Comparison of ENCODE assay signal across 17 cellular contexts in genomic region chr14:37329189-37330001, GRCh38.
DNase-seq lines count a peak whose midpoint lies in the region; ATAC-seq and TF ChIP-seq lines count a peak whose summit lies in the region.
"Had no signal": no experiment of that assay in that cellular context is flagged by ENCODE, and none has a peak within 500 bp of the region (broad histone marks: within the 10 kb centered on the region; RNA-seq: fewer than 3 reads in every experiment).

No MANE protein-coding gene starts in this region.

- H3K9me3 Mint-ChIP-seq in activated CD4-positive, alpha-beta T cell treated with anti-CD3 and anti-CD28 coated beads for 36 hours (ENCODE audit: low read depth), result peaks cover 4% of the 10 kb centered on the region
- H3K9me3 Mint-ChIP-seq in osteocyte (ENCODE audit: unreplicated experiment), result peaks cover 12% of the 10 kb centered on the region

- TF ChIP-seq CTCF in epithelial cell of proximal tubule (conservative IDR thresholded peaks at IDR 0.05; ENCODE audit: low read depth, low read length), result no peak
- TF ChIP-seq CTCF in osteocyte (IDR thresholded peaks at IDR 0.05), result no peak

- H3K4me3 Mint-ChIP-seq in activated CD4-positive, alpha-beta T cell treated with anti-CD3 and anti-CD28 coated beads for 36 hours, result no peak overlapping the region
- H3K4me3 Mint-ChIP-seq in osteocyte (ENCODE audit: unreplicated experiment), result no peak overlapping the region
- H3K4me3 Mint-ChIP-seq: CD8-positive, alpha-beta T cell had no signal

- no peak overlapping the region for H3K27ac Mint-ChIP-seq in activated CD4-positive, alpha-beta T cell treated with anti-CD3 and anti-CD28 coated beads for 36 hours
- no peak overlapping the region for H3K27ac Mint-ChIP-seq in osteocyte (ENCODE audit: unreplicated experiment)
- H3K27ac Mint-ChIP-seq: CD8-positive, alpha-beta T cell had no signal

- H3K4me3 ChIP-seq in epithelial cell of proximal tubule (ENCODE audit: low read depth, low read length), result no peak overlapping the region
- H3K4me3 ChIP-seq: BLaER1, SJSA1 had no signal

- DNase-seq in HT-29 (ENCODE audit: low spot score) (peak; percentile 71), epithelial cell of proximal tubule (ENCODE audit: low read depth) (peak; percentile 13), left lobe of liver (ENCODE audit: low spot score) (no peak), osteocyte (ENCODE audit: extremely low spot score, unreplicated experiment) (no peak)
- DNase-seq in activated CD4-positive, alpha-beta T cell treated with anti-CD3 and anti-CD28 coated beads for 36 hours, result no peak
- no peak for DNase-seq in activated CD4-positive, alpha-beta T cell treated with anti-CD3 and anti-CD28 coated beads for 1 hour
- no peak for DNase-seq in stimulated activated CD4-positive, alpha-beta T cell treated with anti-CD3 and anti-CD28 coated beads, Interleukin-2, amount 100 ng/mL, for 48 hours
- DNase-seq: CD8-positive, alpha-beta T cell; GF-D8; GOT3; KG1; NCI-H1048; NCI-H1436 treated with DMSO at 0.1 percent for 48 hours; NCI-H2029 treated with DMSO at 0.1 percent for 48 hours; NCI-H774 had no signal

- CTCF ChIA-PET in activated CD4-positive, alpha-beta T cell treated with anti-CD3 and anti-CD28 coated beads for 36 hours (lab: Charles Lee), result interaction anchor here (0.7 kb wide), 1 partner anchor 1624 kb away, joined by 3 read pairs; no protein-coding TSS in a partner anchor

- no peaks in the 10 kb centered on the region for H3K4me1 Mint-ChIP-seq in activated CD4-positive, alpha-beta T cell treated with anti-CD3 and anti-CD28 coated beads for 36 hours
- H3K4me1 Mint-ChIP-seq in osteocyte (ENCODE audit: unreplicated experiment), result no peaks in the 10 kb centered on the region

- no peaks in the 10 kb centered on the region for H3K27me3 Mint-ChIP-seq in activated CD4-positive, alpha-beta T cell treated with anti-CD3 and anti-CD28 coated beads for 36 hours
- H3K27me3 Mint-ChIP-seq in osteocyte (ENCODE audit: unreplicated experiment), result no peaks in the 10 kb centered on the region

- no peaks in the 10 kb centered on the region for H3K36me3 Mint-ChIP-seq in activated CD4-positive, alpha-beta T cell treated with anti-CD3 and anti-CD28 coated beads for 36 hours (ENCODE audit: low read depth)
- peaks cover 11% of the 10 kb centered on the region for H3K36me3 Mint-ChIP-seq in osteocyte (ENCODE audit: unreplicated experiment)
- H3K36me3 Mint-ChIP-seq: CD8-positive, alpha-beta T cell had no signal

- POLR2A ChIA-PET in activated CD4-positive, alpha-beta T cell treated with anti-CD3 and anti-CD28 coated beads for 36 hours (lab: Charles Lee), result no interaction called here

- intact Hi-C loops in activated CD4-positive, alpha-beta T cell treated with anti-CD3 and anti-CD28 coated beads for 36 hours (cut with DNase I, micrococcal nuclease), result no loop called here

- peak; percentile 87 for ATAC-seq in left lobe of liver
- ATAC-seq in activated CD4-positive, alpha-beta T cell treated with anti-CD3 and anti-CD28 coated beads for 36 hours, result no peak
- ATAC-seq: CD8-positive, alpha-beta T cell had no signal

Comparison
In these comparisons a context has a peak if more than half of its experiments do, and no peak if none do; other contexts are left out.
1. DNase-seq: peak in HT-29 (single experiment) and epithelial cell of proximal tubule (single experiment); none in left lobe of liver (single experiment), activated CD4-positive, alpha-beta T cell treated with anti-CD3 and anti-CD28 coated beads for 36 hours (single experiment), osteocyte (single experiment), activated CD4-positive, alpha-beta T cell treated with anti-CD3 and anti-CD28 coated beads for 1 hour (single experiment) and stimulated activated CD4-positive, alpha-beta T cell treated with anti-CD3 and anti-CD28 coated beads, Interleukin-2, amount 100 ng/mL, for 48 hours (0 of 2).